Comparison of ENCODE assay signal across 28 cellular contexts in genomic region chr5:12182988-12183387, GRCh38.
"Had no signal": no experiment of that assay in that cellular context is flagged by ENCODE, and none has a peak within 500 bp of the region (broad histone marks: within the 10 kb centered on the region; RNA-seq: fewer than 3 reads in every experiment).

No MANE protein-coding gene starts in this region.

- H3K36me3 ChIP-seq: ascending aorta, cardiac muscle cell had no signal

- H3K9me3 ChIP-seq: ascending aorta had no signal

- DNase-seq: activated B cell treated with CpG ODN at 0.5 μM for 24 hours; activated CD4-positive, alpha-beta memory T cell treated with anti-CD3 and anti-CD28 coated beads for 36 hours; activated CD4-positive, alpha-beta T cell treated with anti-CD3 and anti-CD28 coated beads for 4 hours; activated CD4-positive, alpha-beta T cell treated with anti-CD3 and anti-CD28 coated beads, Interleukin-2, amount 10 ng/mL, durations not matched to agents 24 days and 14 days; activated CD4-positive, alpha-beta T cell treated with anti-CD3 and anti-CD28 coated beads, Interleukin-2, amount 50 U/mL, for 1 hour; activated CD4-positive, alpha-beta T cell treated with anti-CD3 and anti-CD28 coated beads, Interleukin-2, amount 50 U/mL, for 4 hours; activated CD4-positive, CD25-positive, alpha-beta regulatory T cell treated with anti-CD3 and anti-CD28 coated beads, Interleukin-2, amount 50 U/mL, for 72 hours; activated CD8-positive, alpha-beta memory T cell treated with anti-CD3 and anti-CD28 coated beads, Interleukin-2, amount 50 U/mL, for 4 hours; activated CD8-positive, alpha-beta T cell treated with anti-CD3 and anti-CD28 coated beads for 36 hours; activated effector memory CD4-positive, alpha-beta T cell treated with anti-CD3 and anti-CD28 coated beads, Interleukin-2, amount 50 U/mL, for 16 hours; activated gamma-delta T cell treated with Interleukin-2 at 50 U/mL for 16 hours; activated naive CD4-positive, alpha-beta T cell; activated naive CD4-positive, alpha-beta T cell treated with anti-CD3 and anti-CD28 coated beads for 36 hours; activated naive CD8-positive, alpha-beta T cell treated with anti-CD3 and anti-CD28 coated beads, Interleukin-2, amount 10 ng/mL, durations not matched to agents 7 days and 5 days; activated naive CD8-positive, alpha-beta T cell treated with anti-CD3 and anti-CD28 coated beads, Interleukin-2, amount 50 U/mL, for 24 hours; activated T-cell treated with anti-CD3 and anti-CD28 coated beads for 4 hours; activated T-cell treated with anti-CD3 and anti-CD28 coated beads, Interleukin-2, amount 50 U/mL, for 1 hour; activated T-cell treated with anti-CD3 and anti-CD28 coated beads, Interleukin-2, amount 50 U/mL, for 4 hours; activated T-cell treated with anti-CD3 and anti-CD28 coated beads, Interleukin-2, amount 50 U/mL, for 72 hours; amygdala; anterior cingulate cortex; caudate nucleus; cerebellar nuclear complex; T-helper 2 cell; T-helper 9 cell had no signal

- H3K27ac ChIP-seq: ascending aorta, cardiac muscle cell, VCaP had no signal

- H3K4me3 ChIP-seq: ascending aorta, cardiac muscle cell had no signal

- H3K27me3 ChIP-seq: ascending aorta, cardiac muscle cell had no signal
